10 cellular contexts compared by ENCODE assay signal in the genomic region with DNA sequence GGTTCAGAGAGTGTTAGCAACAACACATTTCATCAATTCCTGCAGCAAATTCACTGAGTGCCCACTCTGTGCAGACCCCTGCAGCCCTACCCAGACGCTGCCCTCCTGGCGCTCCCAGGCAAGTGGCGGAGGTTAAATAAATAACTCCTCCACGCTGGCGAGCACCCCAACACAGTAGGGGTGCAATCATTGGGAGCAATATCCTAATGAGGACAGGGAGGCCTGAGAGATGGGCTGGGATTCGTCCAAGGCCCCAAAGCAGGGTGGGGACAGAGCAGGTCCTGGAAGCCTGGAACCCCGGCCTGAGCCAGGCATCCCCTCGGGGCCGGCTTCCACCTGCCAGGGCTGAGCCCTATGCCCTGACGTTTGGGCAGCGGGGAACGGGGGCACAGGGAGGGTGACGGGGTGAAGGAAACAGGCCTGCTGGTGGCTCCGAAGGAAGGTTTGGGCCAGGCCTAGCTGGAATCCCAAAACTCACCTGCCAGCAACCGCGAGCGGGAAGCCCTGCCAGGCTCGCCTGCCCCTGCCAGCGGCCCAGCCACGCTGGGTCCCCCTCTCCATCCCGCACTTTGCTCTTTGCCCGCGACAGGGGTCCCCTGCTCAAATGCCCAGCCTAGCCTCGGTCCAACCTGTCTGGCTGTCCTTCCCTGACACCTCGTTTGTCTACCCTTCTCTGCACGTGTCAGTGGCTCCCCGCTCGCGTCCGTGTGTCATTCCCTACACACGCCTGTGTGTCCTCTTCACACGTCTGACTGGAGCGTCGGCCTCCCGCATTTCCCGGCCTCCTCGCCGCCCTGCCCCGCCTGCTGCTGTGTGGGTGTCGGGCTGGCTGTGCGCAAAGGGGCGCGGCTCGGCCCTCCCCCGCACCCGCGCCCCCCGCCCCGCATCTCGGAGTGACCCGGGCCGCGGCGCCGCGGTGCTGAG. TPM values are rescaled to one million over a fixed set of nuclear protein-coding genes. Genes with fewer than 3 reads are reported as not detected.
DNase-seq lines count a peak whose midpoint lies in the region; ATAC-seq, FAIRE-seq and TF ChIP-seq lines count a peak whose summit lies in the region.
"Had no signal": no experiment of that assay in that cellular context is flagged by ENCODE, and none has a peak within 500 bp of the region (broad histone marks: within the 10 kb centered on the region; RNA-seq: fewer than 3 reads in every experiment).

No MANE protein-coding gene starts in this region.

- peak overlapping the region; percentile 31 for H3K9ac ChIP-seq in astrocyte (ENCODE audit: low read length)

- H3K9me3 ChIP-seq in astrocyte (ENCODE audit: insufficient read depth, low read depth, low read length) = no peaks in the 10 kb centered on the region

- peak overlapping the region; percentile 33 for H3K4me3 ChIP-seq in astrocyte (ENCODE audit: insufficient read depth, low read depth, low read length)

- peaks cover 55% of the 10 kb centered on the region for H3K27me3 ChIP-seq in astrocyte (ENCODE audit: insufficient read depth, low read length)

- peaks cover 1% of the 10 kb centered on the region for H3K9me3 Mint-ChIP-seq in astrocyte (ENCODE audit: unreplicated experiment)
- no peaks in the 10 kb centered on the region for H3K9me3 Mint-ChIP-seq in stimulated activated naive B cell treated with anti-CD40 and anti-IgM and Interleukin-4, amounts not matched to agents 10 μg/mL and 1 μg/mL and 100 μg/mL, for 72 hours

- no peaks in the 10 kb centered on the region for H3K4me1 Mint-ChIP-seq in astrocyte (ENCODE audit: low read depth, unreplicated experiment)
- peaks cover 2 to 6% of the 10 kb centered on the region in 2 donors for H3K4me1 Mint-ChIP-seq in stimulated activated naive B cell treated with anti-CD40 and anti-IgM and Interleukin-4, amounts not matched to agents 10 μg/mL and 1 μg/mL and 100 μg/mL, for 72 hours

- peaks cover 65% of the 10 kb centered on the region for H3K27me3 Mint-ChIP-seq in astrocyte (ENCODE audit: low read depth, unreplicated experiment)
- peaks cover 58 to 85% of the 10 kb centered on the region in 2 donors for H3K27me3 Mint-ChIP-seq in stimulated activated naive B cell treated with anti-CD40 and anti-IgM and Interleukin-4, amounts not matched to agents 10 μg/mL and 1 μg/mL and 100 μg/mL, for 72 hours

- ATAC-seq in stimulated activated naive B cell treated with anti-CD40 and anti-IgM and Interleukin-4, amounts not matched to agents 10 μg/mL and 1 μg/mL and 100 μg/mL, for 72 hours (replicated peaks) = peak in 1 of 2 donors; percentile 16

- H3K4me2 ChIP-seq in astrocyte (ENCODE audit: low read length) = peak overlapping the region; percentile 82

- H4K20me1 ChIP-seq in astrocyte (ENCODE audit: insufficient read depth, low read length) = peaks cover 16% of the 10 kb centered on the region

- H3K27ac ChIP-seq in astrocyte (ENCODE audit: low read depth, low read length) = no peak overlapping the region

- no peaks in the 10 kb centered on the region for H3K36me3 Mint-ChIP-seq in astrocyte (ENCODE audit: low read depth, unreplicated experiment)
- H3K36me3 Mint-ChIP-seq in stimulated activated naive B cell treated with anti-CD40 and anti-IgM and Interleukin-4, amounts not matched to agents 10 μg/mL and 1 μg/mL and 100 μg/mL, for 72 hours = peaks cover 0 to 1% of the 10 kb centered on the region in 2 donors

- DNase-seq in DMS53 (lab: John Stamatoyannopoulos, UW) (peak; percentile 68), DMS53 treated with DMSO at 0.1 percent for 48 hours (lab: John Stamatoyannopoulos, UW; ENCODE audit: unreplicated experiment) (no peak), astrocyte (ENCODE audit: low read depth) (no peak), iPS-NIHi11 (ENCODE audit: low spot score) (peak; percentile 51), ureter (ENCODE audit: low spot score) (no peak), SKM-1 treated with dmso at 0.1 percent for 144 hours (lab: John Stamatoyannopoulos, UW; ENCODE audit: unreplicated experiment) (no peak), AG08396 (ENCODE audit: low spot score) (no peak)
- DNase-seq in stimulated activated naive B cell treated with anti-CD40 and anti-IgM and Interleukin-4, amounts not matched to agents 10 μg/mL and 1 μg/mL and 100 μg/mL, for 72 hours = no peak
- DNase-seq: cerebellar nuclear complex had no signal

- H3K4me3 Mint-ChIP-seq in astrocyte (ENCODE audit: unreplicated experiment) = peak overlapping the region; percentile 67
- peak overlapping the region; percentile 18 to 46 for H3K4me3 Mint-ChIP-seq in stimulated activated naive B cell treated with anti-CD40 and anti-IgM and Interleukin-4, amounts not matched to agents 10 μg/mL and 1 μg/mL and 100 μg/mL, for 72 hours

- peak overlapping the region; percentile 75 for H2AFZ ChIP-seq in astrocyte (ENCODE audit: low read depth, low read length)

- TF ChIP-seq CTCF in astrocyte (IDR thresholded peaks at IDR 0.05; ENCODE audit: insufficient read depth, low read depth, low read length) = no peak

- no peaks in the 10 kb centered on the region for H3K79me2 ChIP-seq in astrocyte (ENCODE audit: insufficient read depth, low read length)

- H3K4me1 ChIP-seq in astrocyte (ENCODE audit: insufficient read depth, low read length) = no peaks in the 10 kb centered on the region

- H3K27ac Mint-ChIP-seq in astrocyte (ENCODE audit: unreplicated experiment) = no peak overlapping the region
- no peak overlapping the region for H3K27ac Mint-ChIP-seq in stimulated activated naive B cell treated with anti-CD40 and anti-IgM and Interleukin-4, amounts not matched to agents 10 μg/mL and 1 μg/mL and 100 μg/mL, for 72 hours

- no peaks in the 10 kb centered on the region for H3K36me3 ChIP-seq in astrocyte (ENCODE audit: insufficient read depth, low read length)

- FAIRE-seq in astrocyte (lab: Jason Lieb, UNC) = no peak
- FAIRE-seq: A204.1 had no signal

RNA-seq across cellular contexts. Expression of a gene that starts 0.7 kb away (rescaled TPM):
- total RNA-seq in astrocyte = 1.2 and 2.1 TPM in 2 replicates
- 1.6 TPM for total RNA-seq in ureter

RNA-seq across cellular contexts. Expression of a gene that starts 59.9 kb away (rescaled TPM):
- total RNA-seq in astrocyte (0.30 TPM in 1 of 2 replicates, not detected in the other), ureter (25.8 TPM)

Comparison
In these comparisons a context has a peak if more than half of its experiments do, and no peak if none do; other contexts are left out.
1. DNase-seq: peak in DMS53 (single experiment) and iPS-NIHi11 (single experiment); none in DMS53 treated with DMSO at 0.1 percent for 48 hours (single experiment), astrocyte (single experiment), stimulated activated naive B cell treated with anti-CD40 and anti-IgM and Interleukin-4, amounts not matched to agents 10 μg/mL and 1 μg/mL and 100 μg/mL, for 72 hours (single experiment), ureter (single experiment), SKM-1 treated with dmso at 0.1 percent for 144 hours (single experiment) and AG08396 (single experiment).
2. RNA of a gene that starts 59.9 kb away (total RNA-seq): 25.8 TPM in ureter (single experiment); 0.30 TPM in astrocyte; every median in the first group is over 10 times any median in the second.